ENCODE assay signal across 12 cellular contexts in genomic region chr22:30313527-30314385, GRCh38. TPM values are rescaled to one million over a fixed set of nuclear protein-coding genes. Genes with fewer than 3 reads are reported as not detected.
DNase-seq lines count a peak whose midpoint lies in the region; ATAC-seq and TF ChIP-seq lines count a peak whose summit lies in the region.
"Had no signal": no experiment of that assay in that cellular context is flagged by ENCODE, and none has a peak within 500 bp of the region (broad histone marks: within the 10 kb centered on the region; RNA-seq: fewer than 3 reads in every experiment).

No MANE protein-coding gene starts in this region.

- no peak overlapping the region for H2BK120ac ChIP-seq in IMR-90 (ENCODE audit: low read depth, low read length)

- H4K91ac ChIP-seq in IMR-90 (ENCODE audit: insufficient read depth, low read depth, low read length), result peak overlapping the region; percentile 19; the same call in 1 of the 2 replicates

- H3K4me3 ChIP-seq in BE2C (ENCODE audit: low read depth, low read length) (no peak overlapping the region), IMR-90 (ENCODE audit: insufficient read depth, low read depth, low read length) (no peak overlapping the region), foreskin fibroblast (ENCODE audit: low read depth in 1 of 2, low read length in 2 of 2) (no peak overlapping the region)
- H3K4me3 ChIP-seq: BLaER1 had no signal

- peak overlapping the region; percentile 2; the same call in 1 of the 2 replicates for H3K23ac ChIP-seq in IMR-90 (ENCODE audit: low read depth, low read length)

- no peak overlapping the region for H3K4me3 Mint-ChIP-seq in activated naive CD8-positive, alpha-beta T cell treated with anti-CD3 and anti-CD28 coated beads, Interleukin-2, amount 50 U/mL, for 24 hours
- peak overlapping the region; percentile 29 for H3K4me3 Mint-ChIP-seq in natural killer cell

- H2AFZ ChIP-seq in IMR-90 (replicated peaks; ENCODE audit: low read length, poor library complexity), result no peak overlapping the region

- TF ChIP-seq POLR2A in IMR-90 (IDR thresholded peaks at IDR 0.05; ENCODE audit: low read depth, low read length), result no peak

- ATAC-seq in IMR-90 (ENCODE audit: low read depth), result no peak
- no peak for ATAC-seq in activated naive CD8-positive, alpha-beta T cell treated with anti-CD3 and anti-CD28 coated beads, Interleukin-2, amount 50 U/mL, for 24 hours
- ATAC-seq in natural killer cell, result no peak
- no peak for ATAC-seq in GM18498 (IDR thresholded peaks at IDR 0.05; ENCODE audit: unreplicated experiment)
- ATAC-seq in GM18517 (IDR thresholded peaks at IDR 0.05; ENCODE audit: unreplicated experiment), result no peak
- ATAC-seq in GM21786 (IDR thresholded peaks at IDR 0.05; ENCODE audit: unreplicated experiment), result no peak
- ATAC-seq: left ventricle myocardium superior had no signal

- H2AK5ac ChIP-seq in IMR-90 (ENCODE audit: low read depth, low read length), result peak overlapping the region; percentile 28; the same call in 1 of the 2 replicates

- in situ Hi-C loops in IMR-90 (cut with MboI; ENCODE audit: low sequenced_read_pairs), result no loop called here

- no peak overlapping the region for H4K8ac ChIP-seq in IMR-90 (ENCODE audit: low read depth in 2 of 2, low read length in 2 of 2)

- no peak overlapping the region for H4K5ac ChIP-seq in IMR-90 (ENCODE audit: low read depth, low read length)

- H3K9me3 ChIP-seq in BE2C, result no peaks in the 10 kb centered on the region
- H3K9me3 ChIP-seq in IMR-90 (ENCODE audit: control insufficient read depth, insufficient read depth, low read length), result no peaks in the 10 kb centered on the region
- H3K9me3 ChIP-seq: BLaER1 had no signal

- no peak overlapping the region for H3K27ac ChIP-seq in IMR-90 (ENCODE audit: insufficient read depth, low read length)

- WGBS in IMR-90 (ENCODE audit: extremely low coverage in 2 of 2, insufficient read length in 1 of 2), 2 experiments, result 100% methylated on average over 1 of the region's 8 CpGs; no CpG with 5 or more reads in 1 of the 2 experiments

- DNase-seq in BE2C, result peak; percentile 60
- no peak for DNase-seq in IMR-90
- no peak for DNase-seq in activated naive CD8-positive, alpha-beta T cell treated with anti-CD3 and anti-CD28 coated beads, Interleukin-2, amount 50 U/mL, for 24 hours
- DNase-seq in natural killer cell, result no peak
- DNase-seq in foreskin fibroblast, result no peak
- DNase-seq: left ventricle myocardium superior had no signal

- POLR2A ChIA-PET in IMR-90 (lab: Charles Lee; ENCODE audit: unreplicated experiment), result interaction anchor here (0.5 to 0.6 kb wide), 3 partner anchors 42 to 1044 kb away, joined by 3 to 11 read pairs (median 3); no protein-coding TSS in a partner anchor

- peaks cover 83% of the 10 kb centered on the region for H4K20me1 ChIP-seq in IMR-90 (ENCODE audit: insufficient read depth, low read length)
- H4K20me1 ChIP-seq: BLaER1 had no signal

- dilution Hi-C loops in IMR-90 (cut with HindIII; ENCODE audit: low sequenced_read_pairs, unreplicated experiment), result no loop called here

- no peaks in the 10 kb centered on the region for H3K36me3 ChIP-seq in BE2C
- peaks cover 3% of the 10 kb centered on the region for H3K36me3 ChIP-seq in IMR-90 (ENCODE audit: control insufficient read depth, insufficient read depth, low read length)

- peaks cover 97% of the 10 kb centered on the region for H3K4me1 Mint-ChIP-seq in activated naive CD8-positive, alpha-beta T cell treated with anti-CD3 and anti-CD28 coated beads, Interleukin-2, amount 50 U/mL, for 24 hours
- H3K4me1 Mint-ChIP-seq in natural killer cell, result peaks cover 82 to 97% of the 10 kb centered on the region in 2 donors

- no peak overlapping the region for H3K4me2 ChIP-seq in IMR-90 (ENCODE audit: low read depth, low read length)

- H3K27ac Mint-ChIP-seq in activated naive CD8-positive, alpha-beta T cell treated with anti-CD3 and anti-CD28 coated beads, Interleukin-2, amount 50 U/mL, for 24 hours, result peak overlapping the region; percentile 84
- H3K27ac Mint-ChIP-seq in natural killer cell, result peak overlapping the region in 1 of 2 donors; percentile 80

- no peak for TF ChIP-seq RAD21 in IMR-90 (IDR thresholded peaks at IDR 0.05; ENCODE audit: low read length)

- H3K56ac ChIP-seq in IMR-90 (ENCODE audit: extremely low read depth, insufficient read depth, low read length), result no peak overlapping the region

- H3K27me3 ChIP-seq in BE2C, result no peaks in the 10 kb centered on the region
- no peaks in the 10 kb centered on the region for H3K27me3 ChIP-seq in IMR-90 (ENCODE audit: control insufficient read depth, insufficient read depth, low read length)
- H3K27me3 ChIP-seq: BLaER1 had no signal

- H3K27me3 Mint-ChIP-seq in activated naive CD8-positive, alpha-beta T cell treated with anti-CD3 and anti-CD28 coated beads, Interleukin-2, amount 50 U/mL, for 24 hours, result no peaks in the 10 kb centered on the region
- H3K27me3 Mint-ChIP-seq in natural killer cell (ENCODE audit: low read depth in 2 of 2), result no peaks in the 10 kb centered on the region

- BruUV-seq in IMR-90 (replicated peaks; lab: Mats Ljungman, UMichigan), result no TSS peak

- H3K4me1 ChIP-seq in BE2C (peaks cover 3% of the 10 kb centered on the region; the same call in 1 of the 2 replicates), IMR-90 (ENCODE audit: control insufficient read depth, insufficient read depth, low read length) (peaks cover 61% of the 10 kb centered on the region)

- H3K14ac ChIP-seq in IMR-90 (replicated peaks; ENCODE audit: low read depth, low read length), result no peak overlapping the region; the same call in 1 of the 2 replicates

- H2AK9ac ChIP-seq in IMR-90 (replicated peaks; ENCODE audit: low read depth, low read length, poor library complexity), result no peak overlapping the region

- intact Hi-C loops in IMR-90 (cut with micrococcal nuclease) (no loop called here), natural killer cell (cut with micrococcal nuclease) (no loop called here)

- H3K36me3 Mint-ChIP-seq in activated naive CD8-positive, alpha-beta T cell treated with anti-CD3 and anti-CD28 coated beads, Interleukin-2, amount 50 U/mL, for 24 hours (ENCODE audit: low read depth), result peaks cover 9% of the 10 kb centered on the region
- H3K36me3 Mint-ChIP-seq in natural killer cell, result no peaks in the 10 kb centered on the region

- CTCF ChIA-PET in IMR-90 (lab: Yijun Ruan, JAX), result no interaction called here

- no peak overlapping the region for H3K18ac ChIP-seq in IMR-90 (ENCODE audit: low read depth, low read length)

- H3K79me1 ChIP-seq in IMR-90 (ENCODE audit: low read depth in 1 of 2, low read length in 2 of 2), result peaks cover 41 to 96% of the 10 kb centered on the region in 2 experiments

- no peaks in the 10 kb centered on the region for H3K9me3 Mint-ChIP-seq in activated naive CD8-positive, alpha-beta T cell treated with anti-CD3 and anti-CD28 coated beads, Interleukin-2, amount 50 U/mL, for 24 hours
- H3K9me3 Mint-ChIP-seq in natural killer cell, result no peaks in the 10 kb centered on the region

- H3K4ac ChIP-seq in IMR-90 (ENCODE audit: low read depth, low read length), result peak overlapping the region; percentile 33; the same call in 1 of the 2 replicates

- H2BK20ac ChIP-seq in IMR-90 (ENCODE audit: low read depth, low read length), result no peak overlapping the region

- TF ChIP-seq CTCF in BE2C (IDR thresholded peaks at IDR 0.05; ENCODE audit: low read depth, low read length), result no peak
- no peak for TF ChIP-seq CTCF in IMR-90 (conservative IDR thresholded peaks at IDR 0.05; ENCODE audit: low read depth, low read length)
- TF ChIP-seq CTCF in natural killer cell (IDR thresholded peaks at IDR 0.05), result no peak
- no peak for TF ChIP-seq CTCF in foreskin fibroblast (IDR thresholded peaks at IDR 0.05; ENCODE audit: low read depth, low read length)

- H3K9me1 ChIP-seq in IMR-90 (ENCODE audit: insufficient read depth, low read length), result peaks cover 78% of the 10 kb centered on the region

- H2BK15ac ChIP-seq in IMR-90 (ENCODE audit: low read depth, low read length), result no peak overlapping the region

- no peak overlapping the region for H3K9ac ChIP-seq in IMR-90 (ENCODE audit: low read depth, low read length)

- no peak overlapping the region for H2BK5ac ChIP-seq in IMR-90 (ENCODE audit: low read depth, low read length, poor library complexity, severe bottlenecking)

TF ChIP-seq in IMR-90, 13 proteins besides CTCF, POLR2A, EP300 and RAD21 (continues in another document):
- no peak for TF ChIP-seq BHLHE40 (IDR thresholded peaks at IDR 0.05; ENCODE audit: low read depth, low read length)
- TF ChIP-seq MAFK (IDR thresholded peaks at IDR 0.05; ENCODE audit: low read depth, low read length), result no peak

RNA-seq across cellular contexts. Expression of gene TBC1D10A, which starts 13.0 kb away (rescaled TPM):
- polyA plus RNA-seq in BE2C (2012; ENCODE audit: insufficient read depth, insufficient read length, low read depth), result 2.9 TPM
- total RNA-seq in IMR-90 (2012; rRNA removed), result 16.3 and 18.9 TPM in 2 replicates
- 33.1 and 34.4 TPM in 2 replicates for polyA plus RNA-seq in IMR-90 (2012; rRNA removed)
- 22.6 and 33.5 TPM in 2 replicates for polyA plus RNA-seq in IMR-90 (2012; cell fraction: cytosol; rRNA removed)
- 55.4 and 88.5 TPM in 2 replicates for polyA plus RNA-seq in IMR-90 (2012; cell fraction: nucleus; rRNA removed; ENCODE audit: low replicate concordance)
- total RNA-seq in natural killer cell, result 10 to 100 TPM; 38.9 to 48.0 (median 47.9) TPM

RNA-seq across cellular contexts. Expression of gene CASTOR1, which starts 24.5 kb away (rescaled TPM):
- 3.8 TPM for polyA plus RNA-seq in BE2C (2012; ENCODE audit: insufficient read depth, insufficient read length, low read depth)
- total RNA-seq in IMR-90 (2012; rRNA removed) (10.6 and 11.7 TPM in 2 replicates), natural killer cell (10 to 100 TPM in 1 of 3 donors, 1 to 10 TPM in 2; 7.0 to 11.9 (median 8.8) TPM)
- polyA plus RNA-seq in IMR-90 (2012; rRNA removed), result 23.5 and 26.9 TPM in 2 replicates
- polyA plus RNA-seq in IMR-90 (2012; cell fraction: cytosol; rRNA removed), result 11.4 and 33.1 TPM in 2 replicates
- 55.8 and 106 TPM in 2 replicates for polyA plus RNA-seq in IMR-90 (2012; cell fraction: nucleus; rRNA removed; ENCODE audit: low replicate concordance)

RNA-seq across cellular contexts. Expression of gene SF3A1, which starts 42.9 kb away (rescaled TPM):
- polyA plus RNA-seq in BE2C (2012; ENCODE audit: insufficient read depth, insufficient read length, low read depth), result 394 TPM
- total RNA-seq in IMR-90 (2012; rRNA removed) (36.9 and 49.7 TPM in 2 replicates), natural killer cell (100 to 1,000 TPM; 309 to 340 (median 319) TPM)
- 67.2 and 68.9 TPM in 2 replicates for polyA plus RNA-seq in IMR-90 (2012; rRNA removed)
- polyA plus RNA-seq in IMR-90 (2012; cell fraction: cytosol; rRNA removed), result 118 and 156 TPM in 2 replicates
- 109 and 114 TPM in 2 replicates for polyA plus RNA-seq in IMR-90 (2012; cell fraction: nucleus; rRNA removed; ENCODE audit: low replicate concordance)

RNA-seq across cellular contexts. Expression of gene CCDC157, which starts 43.1 kb away (rescaled TPM):
- polyA plus RNA-seq in BE2C (2012; ENCODE audit: insufficient read depth, insufficient read length, low read depth), result 3.4 TPM
- total RNA-seq in IMR-90 (2012; rRNA removed), result 0.83 and 0.90 TPM in 2 replicates
- polyA plus RNA-seq in IMR-90 (2012; rRNA removed), result 2.2 and 2.6 TPM in 2 replicates
- 2.1 and 2.8 TPM in 2 replicates for polyA plus RNA-seq in IMR-90 (2012; cell fraction: cytosol; rRNA removed)
- 3.1 and 7.3 TPM in 2 replicates for polyA plus RNA-seq in IMR-90 (2012; cell fraction: nucleus; rRNA removed; ENCODE audit: low replicate concordance)
- total RNA-seq in natural killer cell, result 1 to 10 TPM; 7.7 to 9.7 (median 8.4) TPM

RNA-seq across cellular contexts. Expression of gene OSM, which starts 47.1 kb away (rescaled TPM):
- not detected for polyA plus RNA-seq in BE2C (2012; ENCODE audit: insufficient read depth, insufficient read length, low read depth)
- total RNA-seq in IMR-90 (2012; rRNA removed) (not detected in 2 replicates), natural killer cell (100 to 1,000 TPM in 1 of 3 donors, 10 to 100 TPM in 2; 17.4 to 142 (median 18.1) TPM)
- not detected in 2 replicates for polyA plus RNA-seq in IMR-90 (2012; rRNA removed)
- 0.07 TPM in 1 of 2 replicates, not detected in the other for polyA plus RNA-seq in IMR-90 (2012; cell fraction: cytosol; rRNA removed)
- polyA plus RNA-seq in IMR-90 (2012; cell fraction: nucleus; rRNA removed; ENCODE audit: low replicate concordance), result 0.42 and 0.81 TPM in 2 replicates
- total RNA-seq: H1, left ventricle myocardium superior, RPMI7951 had no signal
- polyA plus RNA-seq: H1 had no signal
